ENCODE assay signal across 1 cellular context in the genomic region with DNA sequence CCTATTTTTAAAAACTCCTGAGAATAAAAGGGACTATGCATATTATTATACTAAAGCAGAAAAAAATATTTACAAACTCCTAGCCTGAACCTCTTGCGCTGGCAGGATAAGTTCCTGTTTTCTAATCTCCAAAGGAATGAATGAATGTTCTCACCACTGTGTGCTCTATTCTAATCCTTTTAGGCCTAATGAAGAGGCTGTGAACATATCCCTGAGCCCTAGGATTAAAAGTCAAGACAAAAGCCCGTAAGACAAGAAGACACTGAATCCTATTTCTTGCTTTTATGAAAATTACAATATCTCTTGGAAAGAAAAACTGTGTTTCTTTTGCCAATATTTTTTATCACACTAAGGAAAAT.
TF ChIP-seq lines count a peak whose summit lies in the region.

No MANE protein-coding gene starts in this region.

TF ChIP-seq in GM23338, 12 proteins besides CTCF, POLR2A, EP300 and RAD21 (continued from another document):
- TF ChIP-seq ZNF462 (CRISPR knock-in tag; IDR thresholded peaks at IDR 0.05) (no peak), ZNF331 (CRISPR knock-in tag; IDR thresholded peaks at IDR 0.05; ENCODE audit: low read depth) (no peak), POLR2AphosphoS5 (IDR thresholded peaks at IDR 0.05; ENCODE audit: low read depth) (no peak), JUNB (IDR thresholded peaks at IDR 0.05; ENCODE audit: unreplicated experiment) (no peak), NANOG (IDR thresholded peaks at IDR 0.05; ENCODE audit: borderline replicate concordance) (no peak)
